Comparison of ENCODE assay signal across 13 cellular contexts in genomic region chr13:25977216-25977615, GRCh38.
A peak's percentile ranks its signal among the peaks of the same experiment; 100 is the strongest.
DNase-seq lines count a peak whose midpoint lies in the region; ATAC-seq and TF ChIP-seq lines count a peak whose summit lies in the region.
"Had no signal": no experiment of that assay in that cellular context is flagged by ENCODE, and none has a peak within 500 bp of the region (broad histone marks: within the 10 kb centered on the region; RNA-seq: fewer than 3 reads in every experiment).

No MANE protein-coding gene starts in this region.

- H3K4me1 ChIP-seq in BLaER1 (peaks cover 11% of the 10 kb centered on the region), SJCRH30 (peaks cover 34% of the 10 kb centered on the region), iPS-20b (ENCODE audit: insufficient read depth, low read length) (peaks cover 30% of the 10 kb centered on the region; the same call in 1 of the 2 replicates)
- H3K4me1 ChIP-seq: lower lobe of right lung had no signal

- peak overlapping the region; percentile 44 for H3K4me2 ChIP-seq in BLaER1

- H3K4me3 ChIP-seq in BLaER1 = no peak overlapping the region
- no peak overlapping the region for H3K4me3 ChIP-seq in SJCRH30
- H3K4me3 ChIP-seq in iPS-20b (ENCODE audit: low read length) = peak overlapping the region; percentile 17; the same call in 1 of the 2 replicates
- H3K4me3 ChIP-seq: lower lobe of right lung had no signal

- H3K36me3 ChIP-seq in BLaER1 = no peaks in the 10 kb centered on the region
- H3K36me3 ChIP-seq in KOPT-K1 (ENCODE audit: insufficient read depth, low read length) = no peaks in the 10 kb centered on the region
- no peaks in the 10 kb centered on the region for H3K36me3 ChIP-seq in SJCRH30
- no peaks in the 10 kb centered on the region for H3K36me3 ChIP-seq in iPS-20b (ENCODE audit: insufficient read depth, low read depth, low read length)
- H3K36me3 ChIP-seq: lower lobe of right lung had no signal

- no peaks in the 10 kb centered on the region for H4K20me1 ChIP-seq in BLaER1

- no peaks in the 10 kb centered on the region for H3K27me3 ChIP-seq in BLaER1
- H3K27me3 ChIP-seq in SJCRH30 = no peaks in the 10 kb centered on the region
- peaks cover 24% of the 10 kb centered on the region for H3K27me3 ChIP-seq in iPS-20b (ENCODE audit: insufficient read depth, low read length)

- DNase-seq in SJCRH30 = peak; percentile 83 to 94
- DNase-seq in cerebellar nuclear complex (lab: John Stamatoyannopoulos, UW) = no peak
- DNase-seq: activated CD4-positive, alpha-beta T cell treated with anti-CD3 and anti-CD28 coated beads, Interleukin-2, amount 50 U/mL, for 4 hours; lower lobe of right lung; NCI-H446 treated with DMSO at 0.1 percent for 48 hours; right cardiac atrium had no signal

- H3K27ac ChIP-seq in BLaER1 (no peak overlapping the region), KOPT-K1 (ENCODE audit: low read depth, low read length, poor library complexity, severe bottlenecking) (peak overlapping the region; percentile 99), SJCRH30 (peak overlapping the region; percentile 66), iPS-20b (ENCODE audit: low read length) (peak overlapping the region; percentile 41)
- H3K27ac ChIP-seq: lower lobe of right lung had no signal

- H3K9me3 ChIP-seq in BLaER1 = no peaks in the 10 kb centered on the region
- no peaks in the 10 kb centered on the region for H3K9me3 ChIP-seq in KOPT-K1 (ENCODE audit: insufficient read depth, low read length, poor library complexity, severe bottlenecking)
- no peaks in the 10 kb centered on the region for H3K9me3 ChIP-seq in SJCRH30 (replicated peaks)
- no peaks in the 10 kb centered on the region for H3K9me3 ChIP-seq in iPS-20b (ENCODE audit: insufficient read depth, low read depth, low read length)
- H3K9me3 ChIP-seq: lower lobe of right lung had no signal

- H3K9ac ChIP-seq in BLaER1 (no peak overlapping the region), iPS-20b (ENCODE audit: low read depth, low read length) (peak overlapping the region; percentile 57; the same call in 1 of the 2 replicates)

- no peak for ATAC-seq in GM18505 (IDR thresholded peaks at IDR 0.05; ENCODE audit: unreplicated experiment)
- no peak for ATAC-seq in GM21723 (IDR thresholded peaks at IDR 0.05; ENCODE audit: unreplicated experiment)
- no peak for ATAC-seq in GM21390 (IDR thresholded peaks at IDR 0.05; ENCODE audit: unreplicated experiment)
- ATAC-seq: esophagus mucosa, lower lobe of right lung, right cardiac atrium had no signal

- no peak for TF ChIP-seq POLR2A in GM18505 (IDR thresholded peaks at IDR 0.05; ENCODE audit: borderline replicate concordance, extremely low read depth, insufficient read depth, insufficient read length)

Comparison
In these comparisons a context has a peak if more than half of its experiments do, and no peak if none do; other contexts are left out.
1. DNase-seq: peak in SJCRH30 (2 of 2); none in cerebellar nuclear complex (0 of 2).